In genomic region chr3:5187152-5187919, GRCh38 we compare ENCODE assay signal across 8 cellular contexts. TPM values are rescaled to one million over a fixed set of nuclear protein-coding genes. Genes with fewer than 3 reads are reported as not detected.
DNase-seq lines count a peak whose midpoint lies in the region; ATAC-seq and TF ChIP-seq lines count a peak whose summit lies in the region.

Gene EDEM1, plus strand, starts transcription at chr3:5187707. Its CDS starts 99 bp downstream, at chr3:5187806.

- CTCF ChIA-PET in AG04449 (lab: Yijun Ruan, JAX), result interaction anchor here (1.0 to 2.3 kb wide), 4 partner anchors 64 to 475 kb away, joined by 3 to 14 read pairs (median 7); partner anchors contain the start of gene ARL8B

- TF ChIP-seq POLR2A in spleen (IDR thresholded peaks at IDR 0.05), result peak in 2 of 3 donors; percentile 76 to 84

- no peaks in the 10 kb centered on the region for H3K27me3 ChIP-seq in spleen (replicated peaks in 1 of 7)

- peaks cover 39 to 86% (median 84%) of the 10 kb centered on the region in 6 donors for H3K4me1 ChIP-seq in spleen

- POLR2A ChIA-PET in AG04449 (lab: Yijun Ruan, JAX), result interaction anchor here (0.6 kb wide), 1 partner anchor 694 kb away, joined by 3 read pairs; the partner anchor contains the start of gene ITPR1

- H3K27ac ChIP-seq in caudate nucleus (ENCODE audit: low read depth, low read length) (peak within 1 kb of the TSS; percentile 89), spleen (peak within 1 kb of the TSS; percentile 89 to 100 (median 99))

- intact Hi-C loops in spleen (cut with DNase I; ENCODE audit: low total_unique reads), result loop anchor here (5.0 kb wide), 1 partner anchor 65 kb away; the partner anchor contains the start of gene ARL8B

- H3K4me3 ChIP-seq in AG04449 (ENCODE audit: low read depth, low read length) (peak within 1 kb of the TSS; percentile 90), spleen (peak within 1 kb of the TSS; percentile 72 to 99 (median 92))

- TF ChIP-seq CTCF in AG04449 (IDR thresholded peaks at IDR 0.05; ENCODE audit: insufficient read depth, low read length, missing control alignments), result no peak
- peak in 2 of 11 experiments; percentile 24 to 52 for TF ChIP-seq CTCF in spleen (IDR thresholded peaks at IDR 0.05 in 8 of 11, conservative IDR thresholded peaks at IDR 0.05 in 3 of 11)

- DNase-seq in AG04449 (ENCODE audit: low read depth, low spot score) (peak; percentile 41), NCI-H226 (peak; percentile 96), caudate nucleus (lab: John Stamatoyannopoulos, UW) (peak; percentile 28 to 97 (median 92)), inferior parietal cortex (ENCODE audit: extremely low spot score) (peak; percentile 87), spleen (peak; percentile 100)
- peak; percentile 88 to 93 (median 90) for DNase-seq in activated CD4-positive, CD25-positive, alpha-beta regulatory T cell (lab: John Stamatoyannopoulos, UW)

- peak; percentile 79 for ATAC-seq in GM18868 (IDR thresholded peaks at IDR 0.05; ENCODE audit: unreplicated experiment)
- peak; percentile 73 for ATAC-seq in HG03103 (IDR thresholded peaks at IDR 0.05; ENCODE audit: low read depth, unreplicated experiment)

- 0 to 1% (median 1%) methylated on average over 30 to 78 of the region's 78 CpGs for WGBS in spleen, 5 donors

- H3K9me3 ChIP-seq in spleen, result no peaks in the 10 kb centered on the region

- peaks cover 0 to 6% (median 0%) of the 10 kb centered on the region in 6 donors for H3K36me3 ChIP-seq in spleen

RNA-seq across cellular contexts. Expression of gene EDEM1, which starts in this region (rescaled TPM):
- 100 to 1,000 TPM in 1 of 7 donors, 10 to 100 TPM in 6; 69.0 to 174 (median 76.4) TPM for total RNA-seq in spleen
- polyA plus RNA-seq in spleen, result 10 to 100 TPM in 2 of 3 donors, 1 to 10 TPM in 1; 8.4 to 12.2 (median 11.7) TPM

Comparison
In these comparisons a context has a peak if more than half of its experiments do, and no peak if none do; other contexts are left out.
1. Peak in every context shown above with its lines: DNase-seq, ATAC-seq, H3K4me3 ChIP-seq and H3K27ac ChIP-seq.
2. DNase-seq: peak in every context shown above with its lines; median percentile 100 in spleen; 96 in NCI-H226; 92 in caudate nucleus; 90 in activated CD4-positive, CD25-positive, alpha-beta regulatory T cell; 87 in inferior parietal cortex; 41 in AG04449.